ENCODE assay signal across 8 cellular contexts in the genomic region with DNA sequence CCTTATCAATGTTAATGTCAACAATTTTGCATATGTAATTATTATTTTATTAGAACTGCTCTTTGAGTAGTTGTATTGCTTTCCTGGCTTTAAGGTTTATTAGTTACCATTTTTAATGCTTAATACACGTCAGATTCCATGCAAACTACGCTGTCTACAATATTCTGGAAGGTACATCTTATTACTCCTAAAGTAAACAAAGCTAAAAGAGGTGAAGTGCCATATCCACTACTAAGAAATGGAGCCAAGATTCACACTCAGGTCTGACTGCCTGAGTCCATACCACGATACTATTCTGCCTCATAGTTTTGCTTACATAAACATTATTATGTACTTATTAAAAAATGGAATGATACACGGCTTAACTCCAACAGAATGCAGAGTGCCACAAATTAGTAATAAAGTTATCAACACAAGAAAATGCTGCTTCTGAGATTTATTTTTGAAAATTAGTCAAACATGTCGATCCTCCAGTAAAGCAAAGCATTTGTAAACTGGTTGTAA. TPM values are rescaled to one million over a fixed set of nuclear protein-coding genes. Genes with fewer than 3 reads are reported as not detected.
A peak's percentile ranks its signal among the peaks of the same experiment; 100 is the strongest.
DNase-seq lines count a peak whose midpoint lies in the region; ATAC-seq and TF ChIP-seq lines count a peak whose summit lies in the region.

No MANE protein-coding gene starts in this region.

- TF ChIP-seq CTCF in AG10803 (conservative IDR thresholded peaks at IDR 0.05; ENCODE audit: low read length) (no peak), IMR-90 (conservative IDR thresholded peaks at IDR 0.05; ENCODE audit: low read depth, low read length) (no peak), brain microvascular endothelial cell (IDR thresholded peaks at IDR 0.05; ENCODE audit: low read depth, low read length, missing control alignments) (no peak), natural killer cell (IDR thresholded peaks at IDR 0.05) (no peak)

- no peak for DNase-seq in AG10803 (ENCODE audit: low read depth)
- DNase-seq in IMR-90 = no peak
- no peak for DNase-seq in brain microvascular endothelial cell
- no peak for DNase-seq in natural killer cell
- no peak for DNase-seq in NCI-H1436 (lab: John Stamatoyannopoulos, UW)
- DNase-seq in EL = no peak
- no peak for DNase-seq in NCI-H2171 (lab: John Stamatoyannopoulos, UW)
- DNase-seq in G401 (ENCODE audit: low spot score) = no peak

- H4K5ac ChIP-seq in IMR-90 (ENCODE audit: low read depth, low read length) = no peak overlapping the region; the same call in 1 of the 2 replicates

- H3K9me1 ChIP-seq in IMR-90 (ENCODE audit: insufficient read depth, low read length) = no peaks in the 10 kb centered on the region

- peaks cover 14% of the 10 kb centered on the region for H4K20me1 ChIP-seq in IMR-90 (ENCODE audit: insufficient read depth, low read length)

- H2BK20ac ChIP-seq in IMR-90 (ENCODE audit: low read depth, low read length) = no peak overlapping the region

- H3K27me3 ChIP-seq in IMR-90 (ENCODE audit: control insufficient read depth, insufficient read depth, low read length) (no peaks in the 10 kb centered on the region), brain microvascular endothelial cell (replicated peaks) (no peaks in the 10 kb centered on the region)

- H3K4me3 Mint-ChIP-seq in natural killer cell = peak overlapping the region; percentile 95

- H3K4me1 Mint-ChIP-seq in natural killer cell = peaks cover 34 to 35% of the 10 kb centered on the region in 2 donors

- H3K9me3 Mint-ChIP-seq in natural killer cell = no peaks in the 10 kb centered on the region

- ATAC-seq in IMR-90 (ENCODE audit: low read depth) (no peak), natural killer cell (no peak)

- no peak overlapping the region for H2AK9ac ChIP-seq in IMR-90 (replicated peaks; ENCODE audit: low read depth, low read length, poor library complexity)

- H4K91ac ChIP-seq in IMR-90 (ENCODE audit: insufficient read depth, low read depth, low read length) = no peak overlapping the region

- peak overlapping the region; percentile 92 for H3K4me2 ChIP-seq in IMR-90 (ENCODE audit: low read depth, low read length)

- no peak overlapping the region for H2BK120ac ChIP-seq in IMR-90 (ENCODE audit: low read depth, low read length)

- CTCF ChIA-PET in IMR-90 (lab: Yijun Ruan, JAX) = interaction anchor here (0.6 kb wide), 1 partner anchor 86 kb away, joined by 8 read pairs; no protein-coding TSS in a partner anchor

- H4K8ac ChIP-seq in IMR-90 (ENCODE audit: low read depth in 2 of 2, low read length in 2 of 2) = peak overlapping the region in 1 of 2 experiments; percentile 96; a peak in 2 of 4 replicates

- peak overlapping the region; percentile 92; the same call in 1 of the 2 replicates for H3K9ac ChIP-seq in IMR-90 (ENCODE audit: low read depth, low read length)

- no peak overlapping the region for H3K14ac ChIP-seq in IMR-90 (replicated peaks; ENCODE audit: low read depth, low read length)

- TF ChIP-seq RAD21 in IMR-90 (IDR thresholded peaks at IDR 0.05; ENCODE audit: low read length) = no peak

- no peak for TF ChIP-seq POLR2A in IMR-90 (IDR thresholded peaks at IDR 0.05; ENCODE audit: low read depth, low read length)

- H3K23ac ChIP-seq in IMR-90 (ENCODE audit: low read depth, low read length) = no peak overlapping the region

- peak overlapping the region; percentile 88 for H3K56ac ChIP-seq in IMR-90 (ENCODE audit: extremely low read depth, insufficient read depth, low read length)

- 0% methylated on average over 1 of the region's 5 CpGs; no CpG with 5 or more reads in 1 of the 2 experiments for WGBS in IMR-90 (ENCODE audit: extremely low coverage in 2 of 2, insufficient read length in 1 of 2), 2 experiments

- H3K27ac ChIP-seq in IMR-90 (ENCODE audit: insufficient read depth, low read length) (no peak overlapping the region), brain microvascular endothelial cell (no peak overlapping the region)

- BruUV-seq in IMR-90 (replicated peaks; lab: Mats Ljungman, UMichigan) = no TSS peak

- H2AFZ ChIP-seq in IMR-90 (replicated peaks; ENCODE audit: low read length, poor library complexity) = peak overlapping the region; percentile 79

- H2BK15ac ChIP-seq in IMR-90 (ENCODE audit: low read depth, low read length) = no peak overlapping the region; the same call in 2 of the 3 replicates

- POLR2A ChIA-PET in IMR-90 (lab: Charles Lee; ENCODE audit: unreplicated experiment) = no interaction called here

- H3K79me1 ChIP-seq in IMR-90 (ENCODE audit: low read depth in 1 of 2, low read length in 2 of 2) = 0 out of 4 replicates have a peak, but pooled peaks cover 5 to 7% of the 10 kb centered on the region in 2 experiments

- H3K27ac Mint-ChIP-seq in natural killer cell = peak overlapping the region; percentile 94 to 99

- in situ Hi-C loops in IMR-90 (cut with MboI; ENCODE audit: low sequenced_read_pairs) = no loop called here
- in situ Hi-C loops in brain microvascular endothelial cell (cut with HindIII; ENCODE audit: low pct_ligation_motif_present, low sequenced_read_pairs) = no loop called here
- in situ Hi-C loops in G401 (cut with HindIII; ENCODE audit: low sequenced_read_pairs) = no loop called here

- intact Hi-C loops in IMR-90 (cut with micrococcal nuclease) (loop anchor here (5.0 to 10.0 kb wide), 4 partner anchors 166 to 724 kb away; a partner anchor contains a TSS), natural killer cell (cut with micrococcal nuclease) (loop anchor here (5.0 to 10.0 kb wide), 2 partner anchors 194 to 726 kb away; a partner anchor contains a TSS)

- no peak overlapping the region for H3K18ac ChIP-seq in IMR-90 (ENCODE audit: low read depth, low read length)

- no peaks in the 10 kb centered on the region for H3K27me3 Mint-ChIP-seq in natural killer cell (ENCODE audit: low read depth in 2 of 2)

- H3K4me3 ChIP-seq in AG10803 (ENCODE audit: low read length) = peak overlapping the region; percentile 79
- no peak overlapping the region for H3K4me3 ChIP-seq in IMR-90 (ENCODE audit: insufficient read depth, low read depth, low read length)
- H3K4me3 ChIP-seq in brain microvascular endothelial cell (ENCODE audit: low read depth, low read length) = peak overlapping the region; percentile 83

- dilution Hi-C loops in IMR-90 (cut with HindIII; ENCODE audit: low sequenced_read_pairs, unreplicated experiment) = no loop called here

- no peaks in the 10 kb centered on the region for H3K36me3 Mint-ChIP-seq in natural killer cell

- H3K4me1 ChIP-seq in IMR-90 (ENCODE audit: control insufficient read depth, insufficient read depth, low read length) = no peaks in the 10 kb centered on the region

- H3K4ac ChIP-seq in IMR-90 (ENCODE audit: low read depth, low read length) = no peak overlapping the region

- no peak overlapping the region for H2BK5ac ChIP-seq in IMR-90 (ENCODE audit: low read depth, low read length, poor library complexity, severe bottlenecking)

- H3K9me3 ChIP-seq in IMR-90 (ENCODE audit: control insufficient read depth, insufficient read depth, low read length) = no peaks in the 10 kb centered on the region

- H3K36me3 ChIP-seq in IMR-90 (ENCODE audit: control insufficient read depth, insufficient read depth, low read length) = no peaks in the 10 kb centered on the region
- H3K36me3 ChIP-seq in brain microvascular endothelial cell (replicated peaks) = no peaks in the 10 kb centered on the region

- no peak overlapping the region for H2AK5ac ChIP-seq in IMR-90 (ENCODE audit: low read depth, low read length)

TF ChIP-seq in IMR-90, 13 proteins besides CTCF, POLR2A, EP300 and RAD21:
- TF ChIP-seq MAFK (IDR thresholded peaks at IDR 0.05; ENCODE audit: low read depth, low read length) = peak; percentile 63
- TF ChIP-seq RCOR1 (IDR thresholded peaks at IDR 0.05; ENCODE audit: insufficient replicate concordance, low read length) = no peak
- no peak for TF ChIP-seq RFX5 (IDR thresholded peaks at IDR 0.05; ENCODE audit: low read depth, low read length)
- TF ChIP-seq CHD1 (IDR thresholded peaks at IDR 0.05; ENCODE audit: low read depth, low read length) = no peak
- TF ChIP-seq, protein P1, sequence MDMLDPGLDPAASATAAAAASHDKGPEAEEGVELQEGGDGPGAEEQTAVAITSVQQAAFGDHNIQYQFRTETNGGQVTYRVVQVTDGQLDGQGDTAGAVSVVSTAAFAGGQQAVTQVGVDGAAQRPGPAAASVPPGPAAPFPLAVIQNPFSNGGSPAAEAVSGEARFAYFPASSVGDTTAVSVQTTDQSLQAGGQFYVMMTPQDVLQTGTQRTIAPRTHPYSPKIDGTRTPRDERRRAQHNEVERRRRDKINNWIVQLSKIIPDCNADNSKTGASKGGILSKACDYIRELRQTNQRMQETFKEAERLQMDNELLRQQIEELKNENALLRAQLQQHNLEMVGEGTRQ (IDR thresholded peaks at IDR 0.05; ENCODE audit: low read depth, low read length) = no peak
- TF ChIP-seq, protein P2, sequence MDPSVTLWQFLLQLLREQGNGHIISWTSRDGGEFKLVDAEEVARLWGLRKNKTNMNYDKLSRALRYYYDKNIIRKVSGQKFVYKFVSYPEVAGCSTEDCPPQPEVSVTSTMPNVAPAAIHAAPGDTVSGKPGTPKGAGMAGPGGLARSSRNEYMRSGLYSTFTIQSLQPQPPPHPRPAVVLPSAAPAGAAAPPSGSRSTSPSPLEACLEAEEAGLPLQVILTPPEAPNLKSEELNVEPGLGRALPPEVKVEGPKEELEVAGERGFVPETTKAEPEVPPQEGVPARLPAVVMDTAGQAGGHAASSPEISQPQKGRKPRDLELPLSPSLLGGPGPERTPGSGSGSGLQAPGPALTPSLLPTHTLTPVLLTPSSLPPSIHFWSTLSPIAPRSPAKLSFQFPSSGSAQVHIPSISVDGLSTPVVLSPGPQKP (IDR thresholded peaks at IDR 0.05; ENCODE audit: borderline replicate concordance, low read depth, low read length) = no peak
- no peak for TF ChIP-seq SMC3 (IDR thresholded peaks at IDR 0.05; ENCODE audit: low read depth, low read length)

RNA-seq across cellular contexts. Expression of a gene that starts 1.2 kb away (rescaled TPM):
- total RNA-seq in IMR-90 (2012; rRNA removed) (59.0 and 69.7 TPM in 2 replicates), natural killer cell (100 to 1,000 TPM; 154 to 178 (median 160) TPM)
- 58.3 and 69.0 TPM in 2 replicates for polyA plus RNA-seq in IMR-90 (2012; rRNA removed)
- 5.1 and 7.9 TPM in 2 replicates for polyA plus RNA-seq in IMR-90 (2012; cell fraction: cytosol; rRNA removed)
- polyA plus RNA-seq in IMR-90 (2012; cell fraction: nucleus; rRNA removed; ENCODE audit: low replicate concordance) = 87.2 and 681 TPM in 2 replicates
- total RNA-seq in G401 (2014; rRNA removed; shearing (Covaris generic)) = 39.3 and 44.7 TPM in 2 replicates
